31 cellular contexts compared by ENCODE assay signal in genomic region chr15:39777497-39777896, GRCh38. TPM values are rescaled to one million over a fixed set of nuclear protein-coding genes. Genes with fewer than 3 reads are reported as not detected.
DNase-seq lines count a peak whose midpoint lies in the region; ATAC-seq, FAIRE-seq and TF ChIP-seq lines count a peak whose summit lies in the region.
"Had no signal": no experiment of that assay in that cellular context is flagged by ENCODE, and none has a peak within 500 bp of the region (broad histone marks: within the 10 kb centered on the region; RNA-seq: fewer than 3 reads in every experiment).

No MANE protein-coding gene starts in this region.

- H3K4me1 ChIP-seq in K562 (replicated peaks in 1 of 2; ENCODE audit: control insufficient read depth in 2 of 2, insufficient read depth in 2 of 2, low read length in 2 of 2), result peaks cover 0 to 2% of the 10 kb centered on the region in 2 experiments; a peak in 3 of 5 replicates

- H3K79me2 ChIP-seq in K562 (ENCODE audit: control insufficient read depth, insufficient read depth, low read length), result no peaks in the 10 kb centered on the region
- H3K79me2 ChIP-seq: hepatocyte had no signal

- H3K27me3 ChIP-seq in K562 (ENCODE audit: control insufficient read depth in 2 of 2, insufficient read depth in 2 of 2, low read length in 2 of 2), result no peaks in the 10 kb centered on the region
- H3K27me3 ChIP-seq: BE2C, hepatocyte, tibial nerve had no signal

- no peak for TF ChIP-seq EP300 in K562 (IDR thresholded peaks at IDR 0.05; ENCODE audit: low read length)

- in situ Hi-C loops in K562 (cut with MboI), result loop anchor here (25.0 kb wide), 1 partner anchor 235 kb away; no protein-coding TSS in a partner anchor

- no peaks in the 10 kb centered on the region for H3K27me3 Mint-ChIP-seq in neural crest cell (ENCODE audit: low read depth)
- H3K27me3 Mint-ChIP-seq: activated CD4-positive, alpha-beta memory T cell treated with anti-CD3 and anti-CD28 coated beads for 36 hours; activated naive CD8-positive, alpha-beta T cell; stimulated activated naive CD8-positive, alpha-beta T cell treated with anti-CD3 and anti-CD28 coated beads, Interleukin-15, amount 100 ng/mL, for 72 hours had no signal

- no peaks in the 10 kb centered on the region for H3K36me3 ChIP-seq in K562 (ENCODE audit: control insufficient read depth, insufficient read depth, low read length)
- H3K36me3 ChIP-seq: BE2C, tibial nerve had no signal

- H2AFZ ChIP-seq in K562 (ENCODE audit: low read depth, low read length), result peak overlapping the region; percentile 30
- H2AFZ ChIP-seq: hepatocyte had no signal

- DNase-seq in GM12865 (ENCODE audit: low read depth) (peak; percentile 46), K562 (ENCODE audit: extremely low read depth in 1 of 4, low spot score in 3 of 4) (no peak), neural crest cell (ENCODE audit: low read depth, low spot score) (no peak), COR-L47 (lab: John Stamatoyannopoulos, UW) (no peak)
- DNase-seq in stimulated activated CD4-positive, alpha-beta T cell treated with anti-CD3 and anti-CD28 coated beads, Interleukin-1b, Interleukin-23, amount 100 ng/mL, for 48 hours, result no peak
- DNase-seq: ACHN; activated CD4-positive, alpha-beta memory T cell treated with anti-CD3 and anti-CD28 coated beads for 36 hours; activated CD4-positive, CD25-positive, alpha-beta regulatory T cell treated with anti-CD3 and anti-CD28 coated beads, Interleukin-2, amount 50 U/mL, for 72 hours; activated CD8-positive, alpha-beta memory T cell treated with anti-CD3 and anti-CD28 coated beads, Interleukin-2, amount 50 U/mL, for 4 hours; anterior cingulate cortex; BE2C; effector memory CD8-positive, alpha-beta T cell; KBM-7; NCI-H1417 treated with DMSO at 0.1 percent for 48 hours; NCI-H345; NCI-H82; stimulated activated CD8-positive, alpha-beta memory T cell treated with anti-CD3 and anti-CD28 coated beads, Interleukin-4, amount 100 ng/mL, for 48 hours; stimulated activated naive CD8-positive, alpha-beta T cell treated with anti-CD3 and anti-CD28 coated beads, Interleukin-15, amount 100 ng/mL, for 72 hours had no signal

- FAIRE-seq in K562 (lab: Jason Lieb, UNC), result no peak
- FAIRE-seq: frontal cortex, TTC549 had no signal

- peak overlapping the region; percentile 71 for H3K4me3 Mint-ChIP-seq in neural crest cell
- H3K4me3 Mint-ChIP-seq: activated CD4-positive, alpha-beta memory T cell treated with anti-CD3 and anti-CD28 coated beads for 36 hours; activated naive CD8-positive, alpha-beta T cell; effector memory CD8-positive, alpha-beta T cell; stimulated activated naive CD8-positive, alpha-beta T cell treated with anti-CD3 and anti-CD28 coated beads, Interleukin-15, amount 100 ng/mL, for 72 hours had no signal

- no peak overlapping the region; a peak in 1 of 4 replicates for H3K9ac ChIP-seq in K562 (ENCODE audit: insufficient read depth in 1 of 2, low read depth in 2 of 2, low read length in 2 of 2)

- TF ChIP-seq CTCF in GM12865 (IDR thresholded peaks at IDR 0.05; ENCODE audit: insufficient read depth, low read depth, low read length, missing control alignments) (no peak), K562 (IDR thresholded peaks at IDR 0.05 in 2 of 3, conservative IDR thresholded peaks at IDR 0.05 in 1 of 3; ENCODE audit: insufficient read depth in 2 of 3, low read depth in 1 of 3, low read length in 3 of 3) (no peak), neural crest cell (conservative IDR thresholded peaks at IDR 0.05) (no peak)

- ATAC-seq in HG02610 (IDR thresholded peaks at IDR 0.05; ENCODE audit: unreplicated experiment), result peak; percentile 25
- no peak for ATAC-seq in K562
- ATAC-seq in HG02840 (IDR thresholded peaks at IDR 0.05; ENCODE audit: low FRiP score, unreplicated experiment), result no peak
- no peak for ATAC-seq in HG03097 (IDR thresholded peaks at IDR 0.05; ENCODE audit: low FRiP score, unreplicated experiment)
- ATAC-seq: effector memory CD8-positive, alpha-beta T cell; esophagus mucosa; stimulated activated naive CD8-positive, alpha-beta T cell treated with anti-CD3 and anti-CD28 coated beads, Interleukin-15, amount 100 ng/mL, for 72 hours had no signal

- no peaks in the 10 kb centered on the region for H3K9me1 ChIP-seq in K562 (ENCODE audit: control insufficient read depth, insufficient read depth, low read length)

- no peak overlapping the region for H3K4me2 ChIP-seq in K562 (ENCODE audit: insufficient read depth, low read length)
- H3K4me2 ChIP-seq: hepatocyte had no signal

- POLR2A ChIA-PET in K562 (lab: Yijun Ruan, JAX), result no interaction called here

- H3K27ac Mint-ChIP-seq in neural crest cell (ENCODE audit: unreplicated experiment), result peak overlapping the region; percentile 47
- H3K27ac Mint-ChIP-seq: activated CD4-positive, alpha-beta memory T cell treated with anti-CD3 and anti-CD28 coated beads for 36 hours; activated naive CD8-positive, alpha-beta T cell; activated T-helper 2 cell treated with anti-CD3 and anti-CD28 coated beads, Interferon-gamma antibody, Interleukin-2, Interleukin-4, amounts not matched to agents 10 μg/mL and 5 μg/mL and 100 μg/mL, durations not matched to agents 14 hours and 24 hours and 36 hours; effector memory CD8-positive, alpha-beta T cell; stimulated activated naive CD8-positive, alpha-beta T cell treated with anti-CD3 and anti-CD28 coated beads, Interleukin-15, amount 100 ng/mL, for 72 hours had no signal

- WGBS in K562 (ENCODE audit: insufficient coverage, low coverage, missing lambda C conversion rate), result 54% methylated on average over 4 of the region's 4 CpGs

- no peaks in the 10 kb centered on the region for H4K20me1 ChIP-seq in K562 (replicated peaks; ENCODE audit: control insufficient read depth, insufficient read depth, low read length)

- H3K9me3 ChIP-seq in K562 (replicated peaks; ENCODE audit: control insufficient read depth, insufficient read depth, low read depth, low read length), result no peaks in the 10 kb centered on the region; the same call in 1 of the 2 replicates
- H3K9me3 ChIP-seq: BE2C, tibial nerve had no signal

- H3K4me3 ChIP-seq in GM12865 (ENCODE audit: low read depth, low read length), result no peak overlapping the region
- no peak overlapping the region for H3K4me3 ChIP-seq in K562
- H3K4me3 ChIP-seq: coronary artery, hepatocyte, skin epidermis, tibial nerve had no signal

- peaks cover 44% of the 10 kb centered on the region for H3K4me1 Mint-ChIP-seq in neural crest cell

- 0 out of 3 replicates have a peak overlapping the region, but pooled peaks have one; percentile 12 for H3K27ac ChIP-seq in K562 (ENCODE audit: extremely low read depth, low read depth, low read length)
- H3K27ac ChIP-seq: coronary artery, hepatocyte, RWPE1, skin epidermis had no signal

- no TSS peak for BruUV-seq in K562 (replicated peaks; lab: Mats Ljungman, UMichigan)

- H3K36me3 Mint-ChIP-seq in neural crest cell (ENCODE audit: low read depth), result peaks cover 3% of the 10 kb centered on the region
- H3K36me3 Mint-ChIP-seq: activated CD4-positive, alpha-beta memory T cell treated with anti-CD3 and anti-CD28 coated beads for 36 hours; activated naive CD8-positive, alpha-beta T cell had no signal

- TF ChIP-seq POLR2A in K562 (conservative IDR thresholded peaks at IDR 0.05), result no peak

- peaks cover 11% of the 10 kb centered on the region for H3K9me3 Mint-ChIP-seq in neural crest cell
- H3K9me3 Mint-ChIP-seq: activated CD4-positive, alpha-beta memory T cell treated with anti-CD3 and anti-CD28 coated beads for 36 hours; activated T-helper 2 cell treated with anti-CD3 and anti-CD28 coated beads, Interferon-gamma antibody, Interleukin-2, Interleukin-4, amounts not matched to agents 10 μg/mL and 5 μg/mL and 100 μg/mL, durations not matched to agents 14 hours and 24 hours and 36 hours; effector memory CD8-positive, alpha-beta T cell; stimulated activated naive CD8-positive, alpha-beta T cell treated with anti-CD3 and anti-CD28 coated beads, Interleukin-15, amount 100 ng/mL, for 72 hours had no signal

- TF ChIP-seq RAD21 in K562 (CRISPR knock-in tag; conservative IDR thresholded peaks at IDR 0.05 in 1 of 2, IDR thresholded peaks at IDR 0.05 in 1 of 2), result no peak

- CTCF ChIA-PET in K562 (lab: Yijun Ruan, JAX; ENCODE audit: low intra/inter-chr PET ratio), result no interaction called here

- intact Hi-C loops in K562 (cut with micrococcal nuclease), result no loop called here

TF ChIP-seq in K562, 482 proteins besides CTCF, POLR2A, EP300 and RAD21:
- TF ChIP-seq POLR2AphosphoS2 (IDR thresholded peaks at IDR 0.05; ENCODE audit: low read length) (no peak), KDM4B (IDR thresholded peaks at IDR 0.05; ENCODE audit: borderline replicate concordance in 2 of 2, low read depth in 1 of 2) (no peak), ID3 (CRISPR knock-in tag; IDR thresholded peaks at IDR 0.05) (no peak), ID3 (tag; IDR thresholded peaks at IDR 0.05) (no peak), MECOM (CRISPR knock-in tag; IDR thresholded peaks at IDR 0.05) (no peak)

RNA-seq across cellular contexts. Expression of gene FSIP1, which starts 5.1 kb away (rescaled TPM):
- 0.37 TPM in 1 of 2 replicates, not detected in the other for total RNA-seq in K562 (2011; cell fraction: chromatin; rRNA removed; ENCODE audit: low replicate concordance)
- not detected in 2 replicates for total RNA-seq in K562 (2011; cell fraction: nucleolus; rRNA removed)
- 0.29 TPM in 1 of 2 replicates, not detected in the other for total RNA-seq in K562 (2011; cell fraction: nucleoplasm; rRNA removed)
- total RNA-seq in K562 (2014; rRNA removed) (0.08 and 0.23 TPM in 2 replicates), K562 (2014; rRNA removed; fragmentation: Illumina TruSeq; extraction: Trizol) (0.51 and 0.54 TPM in 2 replicates), K562 (2015; rRNA removed; fragmentation: Illumina TruSeq; extraction: Trizol) (0.34 and 0.43 TPM in 2 replicates), K562 (2021) (0.13 and 0.29 TPM in 2 replicates), neural crest cell (6.8 and 8.1 TPM in 2 replicates)
- polyA plus RNA-seq in K562 (2011; rRNA removed) (0.05 and 0.10 TPM in 2 replicates), K562 (2014; fragmentation: Illumina TruSeq; extraction: Trizol) (0.21 and 0.42 TPM in 2 replicates), K562 (2014; fragmentation: Nextera tagmentation; extraction: Ambion mirVana) (under 1 TPM; 0.07 to 0.20 TPM), K562 (2014; rRNA removed) (0.30 and 0.36 TPM in 2 replicates)
- polyA plus RNA-seq in K562 (2011; cell fraction: cytosol; rRNA removed), result 0.01 and 0.03 TPM in 2 replicates
- polyA plus RNA-seq in K562 (2011; cell fraction: nucleus; rRNA removed), result 0.22 TPM in 1 of 2 replicates, not detected in the other
- 0.19 and 0.22 TPM in 2 replicates for polyA plus RNA-seq in K562 (2012)
- polyA minus RNA-seq in K562 (2011; rRNA and poly(A)+ RNA removed), result not detected in 2 replicates
- polyA minus RNA-seq in K562 (2011; cell fraction: cytosol; rRNA and poly(A)+ RNA removed), result not detected in 2 replicates
- polyA minus RNA-seq in K562 (2011; cell fraction: nucleus; rRNA and poly(A)+ RNA removed), result 0.13 TPM in 1 of 2 replicates, not detected in the other
